Comparison of ENCODE assay signal across 1 cellular context in the genomic region with DNA sequence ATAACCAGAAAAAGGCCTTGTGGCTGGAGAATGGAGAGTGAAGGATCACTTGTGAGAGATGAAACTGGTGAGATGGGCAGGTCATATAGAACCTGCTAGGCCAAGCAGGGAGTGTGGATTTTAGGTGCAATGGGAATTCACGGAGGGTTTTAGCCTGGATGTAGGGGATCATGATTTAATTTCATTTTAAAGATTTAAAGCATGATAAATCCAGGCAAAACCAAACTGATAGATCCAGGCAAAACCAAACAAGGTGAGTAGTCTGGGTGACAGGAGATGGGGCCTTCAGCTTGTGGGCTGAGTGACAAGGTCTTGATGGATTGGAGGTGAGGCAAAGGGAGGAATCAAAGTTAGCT.
TF ChIP-seq lines count a peak whose summit lies in the region.

No MANE protein-coding gene starts in this region.

TF ChIP-seq in GM23338, 12 proteins besides CTCF, POLR2A, EP300 and RAD21:
- TF ChIP-seq EZH2 (IDR thresholded peaks at IDR 0.05; ENCODE audit: low read depth, unreplicated experiment) (no peak), JUNB (IDR thresholded peaks at IDR 0.05; ENCODE audit: unreplicated experiment) (no peak)
